8 cellular contexts compared by ENCODE assay signal in the genomic region with DNA sequence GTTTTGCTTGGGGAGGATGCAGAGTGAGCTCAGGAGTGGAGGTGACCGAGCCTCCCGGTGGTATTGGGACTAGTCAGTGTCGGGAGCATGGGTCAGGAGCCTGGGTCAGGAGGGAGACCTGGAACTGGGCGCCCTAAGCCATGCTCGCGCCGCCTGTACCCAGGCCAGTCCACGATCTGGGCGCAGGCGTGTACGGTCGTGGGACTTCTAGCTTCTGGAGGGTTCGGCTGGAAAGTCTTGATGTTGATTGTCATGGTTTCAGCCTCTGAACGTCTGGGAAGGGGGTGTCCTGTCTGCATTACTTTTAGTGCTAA. TPM values are rescaled to one million over a fixed set of nuclear protein-coding genes. Genes with fewer than 3 reads are reported as not detected.
DNase-seq lines count a peak whose midpoint lies in the region; ATAC-seq and TF ChIP-seq lines count a peak whose summit lies in the region.

No MANE protein-coding gene starts in this region.

- TF ChIP-seq CTCF in brain (conservative IDR thresholded peaks at IDR 0.05) = no peak

- H3K36me3 ChIP-seq in muscle layer of colon (ENCODE audit: insufficient read depth, low read length) = peaks cover 18% of the 10 kb centered on the region

- no peaks in the 10 kb centered on the region for H3K4me1 ChIP-seq in muscle layer of colon (ENCODE audit: insufficient read depth, low read length)

- peaks cover 28% of the 10 kb centered on the region for H3K36me3 Mint-ChIP-seq in brain

- no peaks in the 10 kb centered on the region for H3K9me3 ChIP-seq in muscle layer of colon (ENCODE audit: low read length)

- peaks cover 0 to 4% (median 0%) of the 10 kb centered on the region in 5 experiments for H3K9me3 Mint-ChIP-seq in brain

- H3K27me3 Mint-ChIP-seq in brain = peaks cover 9% of the 10 kb centered on the region

- peak; percentile 9 for ATAC-seq in GM19035 (IDR thresholded peaks at IDR 0.05; ENCODE audit: unreplicated experiment)
- peak; percentile 17 for ATAC-seq in HG02981 (IDR thresholded peaks at IDR 0.05; ENCODE audit: unreplicated experiment)

- no peak overlapping the region for H3K4me3 Mint-ChIP-seq in brain

- H3K4me1 Mint-ChIP-seq in brain = peaks cover 18% of the 10 kb centered on the region

- H3K9ac ChIP-seq in muscle layer of colon (ENCODE audit: low read length) = peak overlapping the region; percentile 83

- H3K27ac Mint-ChIP-seq in brain = peak overlapping the region in 3 of 5 experiments; percentile 99 to 100 (median 100)

- peak overlapping the region in 1 of 2 donors; percentile 58 for H3K4me3 ChIP-seq in muscle layer of colon (ENCODE audit: low read depth in 1 of 2, low read length in 2 of 2)

- no peak for DNase-seq in stimulated activated naive CD4-positive, alpha-beta T cell treated with Interleukin-2 at 50 U/mL for 16 hours (lab: John Stamatoyannopoulos, UW)
- no peak for DNase-seq in SW 1271 (lab: John Stamatoyannopoulos, UW)
- DNase-seq in RPMI8226 = no peak
- DNase-seq in globus pallidus (ENCODE audit: low spot score) = no peak

- peak overlapping the region; percentile 62 for H3K27ac ChIP-seq in muscle layer of colon (ENCODE audit: low read depth, low read length)

- no peaks in the 10 kb centered on the region for H3K27me3 ChIP-seq in muscle layer of colon (ENCODE audit: control insufficient read depth in 1 of 2, insufficient read depth in 2 of 2, low read length in 2 of 2)

RNA-seq across cellular contexts. Expression of a gene that starts 0.2 kb away (rescaled TPM):
- polyA plus RNA-seq in brain (ENCODE audit: insufficient read depth, low read depth, low replicate concordance) = 55.8 TPM

RNA-seq across cellular contexts. Expression of a gene that starts 28.0 kb away (rescaled TPM):
- polyA plus RNA-seq in brain (ENCODE audit: insufficient read depth, low read depth, low replicate concordance) = 3.0 TPM
